1 cellular context compared by ENCODE assay signal in the genomic region with DNA sequence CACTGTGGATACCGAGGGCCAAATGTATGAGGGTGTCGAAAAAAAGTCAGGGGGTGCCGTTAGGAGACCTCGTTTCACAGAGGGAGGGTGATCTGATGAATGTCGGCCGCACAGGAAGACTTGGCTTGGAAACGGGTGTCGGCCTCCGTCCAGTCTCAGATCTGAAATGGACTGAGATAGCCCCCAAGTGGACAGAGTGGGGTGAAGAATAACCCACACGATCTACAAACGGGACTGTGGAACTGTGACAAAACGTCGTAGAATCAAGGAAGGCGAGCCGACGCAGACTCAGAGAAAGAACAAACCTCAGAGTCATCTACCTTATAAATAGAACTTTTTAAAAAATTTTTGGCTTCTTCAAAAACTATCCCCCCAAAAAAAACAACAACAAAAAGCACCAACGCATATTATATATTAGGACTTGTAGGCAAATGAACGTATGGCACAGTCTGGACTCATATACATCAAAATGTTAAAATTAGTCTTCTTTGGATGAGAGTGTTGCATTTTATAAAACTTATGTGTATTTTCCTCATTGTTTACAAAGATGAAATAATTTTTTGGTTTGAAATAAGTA.
TF ChIP-seq lines count a peak whose summit lies in the region.

No MANE protein-coding gene starts in this region.

TF ChIP-seq in WTC11, 78 proteins besides CTCF, POLR2A, EP300 and RAD21 (continued from another document):
- TF ChIP-seq, protein P1, sequence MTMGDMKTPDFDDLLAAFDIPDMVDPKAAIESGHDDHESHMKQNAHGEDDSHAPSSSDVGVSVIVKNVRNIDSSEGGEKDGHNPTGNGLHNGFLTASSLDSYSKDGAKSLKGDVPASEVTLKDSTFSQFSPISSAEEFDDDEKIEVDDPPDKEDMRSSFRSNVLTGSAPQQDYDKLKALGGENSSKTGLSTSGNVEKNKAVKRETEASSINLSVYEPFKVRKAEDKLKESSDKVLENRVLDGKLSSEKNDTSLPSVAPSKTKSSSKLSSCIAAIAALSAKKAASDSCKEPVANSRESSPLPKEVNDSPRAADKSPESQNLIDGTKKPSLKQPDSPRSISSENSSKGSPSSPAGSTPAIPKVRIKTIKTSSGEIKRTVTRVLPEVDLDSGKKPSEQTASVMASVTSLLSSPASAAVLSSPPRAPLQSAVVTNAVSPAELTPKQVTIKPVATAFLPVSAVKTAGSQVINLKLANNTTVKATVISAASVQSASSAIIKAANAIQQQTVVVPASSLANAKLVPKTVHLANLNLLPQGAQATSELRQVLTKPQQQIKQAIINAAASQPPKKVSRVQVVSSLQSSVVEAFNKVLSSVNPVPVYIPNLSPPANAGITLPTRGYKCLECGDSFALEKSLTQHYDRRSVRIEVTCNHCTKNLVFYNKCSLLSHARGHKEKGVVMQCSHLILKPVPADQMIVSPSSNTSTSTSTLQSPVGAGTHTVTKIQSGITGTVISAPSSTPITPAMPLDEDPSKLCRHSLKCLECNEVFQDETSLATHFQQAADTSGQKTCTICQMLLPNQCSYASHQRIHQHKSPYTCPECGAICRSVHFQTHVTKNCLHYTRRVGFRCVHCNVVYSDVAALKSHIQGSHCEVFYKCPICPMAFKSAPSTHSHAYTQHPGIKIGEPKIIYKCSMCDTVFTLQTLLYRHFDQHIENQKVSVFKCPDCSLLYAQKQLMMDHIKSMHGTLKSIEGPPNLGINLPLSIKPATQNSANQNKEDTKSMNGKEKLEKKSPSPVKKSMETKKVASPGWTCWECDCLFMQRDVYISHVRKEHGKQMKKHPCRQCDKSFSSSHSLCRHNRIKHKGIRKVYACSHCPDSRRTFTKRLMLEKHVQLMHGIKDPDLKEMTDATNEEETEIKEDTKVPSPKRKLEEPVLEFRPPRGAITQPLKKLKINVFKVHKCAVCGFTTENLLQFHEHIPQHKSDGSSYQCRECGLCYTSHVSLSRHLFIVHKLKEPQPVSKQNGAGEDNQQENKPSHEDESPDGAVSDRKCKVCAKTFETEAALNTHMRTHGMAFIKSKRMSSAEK (CRISPR knock-in tag; IDR thresholded peaks at IDR 0.05; ENCODE audit: borderline replicate concordance) = no peak
TF ChIP-seq in WTC11: peak in this region for 0.
